Comparison of ENCODE assay signal across 19 cellular contexts in the genomic region with DNA sequence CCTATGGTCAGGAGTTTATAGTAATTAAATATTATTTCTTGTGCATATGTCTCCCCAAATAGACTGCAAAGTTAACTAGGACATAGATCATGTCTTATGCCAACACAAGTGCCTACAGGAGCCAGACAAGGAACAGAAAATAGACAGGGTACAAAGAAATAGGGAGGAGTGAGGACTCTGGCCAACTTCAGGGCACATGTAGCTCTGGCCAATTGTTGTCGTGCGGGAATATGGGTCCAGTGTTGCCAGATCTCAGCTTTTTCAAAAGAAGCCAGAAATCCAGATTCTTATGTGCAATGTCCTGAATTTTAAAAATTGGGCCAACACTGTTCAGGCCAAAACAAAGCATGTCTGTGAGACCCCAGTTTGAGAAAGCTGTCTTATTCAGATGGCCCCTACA.
"Had no signal": no experiment of that assay in that cellular context is flagged by ENCODE, and none has a peak within 500 bp of the region (broad histone marks: within the 10 kb centered on the region; RNA-seq: fewer than 3 reads in every experiment).

No MANE protein-coding gene starts in this region.

- H3K4me1 ChIP-seq: SJSA1 had no signal

- H3K4me3 ChIP-seq: SJSA1, SK-N-MC had no signal

- H3K27ac ChIP-seq: SJSA1, SK-N-MC had no signal

- H3K36me3 ChIP-seq: SJSA1 had no signal

- DNase-seq: KBM-7, MV-4-11, NCI-H1048, NCI-H1105 treated with DMSO at 0.1 percent for 48 hours, NCI-H1417 treated with DMSO at 0.1 percent for 48 hours, NCI-H146, NCI-H1694 treated with DMSO at 0.1 percent for 48 hours, NCI-H1930, NCI-H2081, NCI-H2107, NCI-H2227 treated with DMSO at 0.1 percent for 48 hours, NCI-H524, NCI-H526 treated with DMSO at 0.1 percent for 48 hours, NCI-H774, Right ventricle myocardium superior, RPMI8226, SIG-M5 had no signal

- H3K9me3 ChIP-seq: SJSA1 had no signal
